Comparison of ENCODE assay signal across 8 cellular contexts in genomic region chr19:11639602-11640471, GRCh38. TPM values are rescaled to one million over a fixed set of nuclear protein-coding genes. Genes with fewer than 3 reads are reported as not detected.
A peak's percentile ranks its signal among the peaks of the same experiment; 100 is the strongest.
DNase-seq lines count a peak whose midpoint lies in the region; ATAC-seq, FAIRE-seq and TF ChIP-seq lines count a peak whose summit lies in the region.

No MANE protein-coding gene starts in this region.

- ATAC-seq in HG02840 (IDR thresholded peaks at IDR 0.05; ENCODE audit: low FRiP score, unreplicated experiment) (peak; percentile 94), aorta (ENCODE audit: low FRiP score) (peak; percentile 97)

- H3K27ac Mint-ChIP-seq in T-helper 2 cell treated with Interferon-gamma antibody and Interleukin-4, amounts not matched to agents 5 μg/mL and 100 μg/mL, for 36 hours, result no peak overlapping the region
- peak overlapping the region; percentile 89 for H3K27ac Mint-ChIP-seq in astrocyte (ENCODE audit: unreplicated experiment)

- peak; percentile 74 for FAIRE-seq in astrocyte (lab: Jason Lieb, UNC)

- peaks cover 2% of the 10 kb centered on the region for H3K4me1 Mint-ChIP-seq in T-helper 2 cell treated with Interferon-gamma antibody and Interleukin-4, amounts not matched to agents 5 μg/mL and 100 μg/mL, for 36 hours (ENCODE audit: low read depth)
- H3K4me1 Mint-ChIP-seq in astrocyte (ENCODE audit: low read depth, unreplicated experiment), result no peaks in the 10 kb centered on the region

- H3K27ac ChIP-seq in astrocyte (ENCODE audit: low read depth, low read length) (peak overlapping the region; percentile 52), rectal smooth muscle tissue (ENCODE audit: low read depth, low read length) (no peak overlapping the region), aorta (ENCODE audit: low read depth in 1 of 2, low read length in 2 of 2) (no peak overlapping the region)

- H3K9me3 ChIP-seq in astrocyte (ENCODE audit: insufficient read depth, low read depth, low read length) (no peaks in the 10 kb centered on the region), aorta (ENCODE audit: control insufficient read depth, low read length) (no peaks in the 10 kb centered on the region)

- no peak for TF ChIP-seq CTCF in astrocyte (IDR thresholded peaks at IDR 0.05; ENCODE audit: insufficient read depth, low read depth, low read length)

- H3K27me3 ChIP-seq in astrocyte (ENCODE audit: insufficient read depth, low read length) (no peaks in the 10 kb centered on the region), rectal smooth muscle tissue (ENCODE audit: control insufficient read depth, insufficient read depth, low read length) (no peaks in the 10 kb centered on the region), aorta (ENCODE audit: control insufficient read depth in 1 of 2, insufficient read depth in 2 of 2, low read length in 1 of 2) (no peaks in the 10 kb centered on the region)

- H3K36me3 ChIP-seq in astrocyte (ENCODE audit: insufficient read depth, low read length), result no peaks in the 10 kb centered on the region
- no peaks in the 10 kb centered on the region for H3K36me3 ChIP-seq in rectal smooth muscle tissue (ENCODE audit: control insufficient read depth, insufficient read depth, low read length)
- no peaks in the 10 kb centered on the region for H3K36me3 ChIP-seq in aorta (ENCODE audit: control insufficient read depth in 1 of 2, insufficient read depth in 2 of 2, low read length in 1 of 2)

- DNase-seq in NCI-H1436 treated with DMSO at 0.1 percent for 48 hours (lab: John Stamatoyannopoulos, UW), result peak; percentile 86
- peak; percentile 89 for DNase-seq in T-helper 2 cell treated with Interferon-gamma antibody and Interleukin-4, amounts not matched to agents 5 μg/mL and 100 μg/mL, for 36 hours (ENCODE audit: low spot score)
- DNase-seq in astrocyte (ENCODE audit: low read depth), result peak; percentile 81
- peak; percentile 98 for DNase-seq in hepatic stellate cell (ENCODE audit: low spot score)
- DNase-seq in aorta, result peak; percentile 97 to 98

- H3K9ac ChIP-seq in astrocyte (ENCODE audit: low read length) (peak overlapping the region; percentile 87), rectal smooth muscle tissue (ENCODE audit: low read length) (no peak overlapping the region)

- H3K27me3 Mint-ChIP-seq in T-helper 2 cell treated with Interferon-gamma antibody and Interleukin-4, amounts not matched to agents 5 μg/mL and 100 μg/mL, for 36 hours (ENCODE audit: low read depth), result no peaks in the 10 kb centered on the region
- no peaks in the 10 kb centered on the region for H3K27me3 Mint-ChIP-seq in astrocyte (ENCODE audit: low read depth, unreplicated experiment)

- peaks cover 3% of the 10 kb centered on the region for H3K79me2 ChIP-seq in astrocyte (ENCODE audit: insufficient read depth, low read length)

- H3K4me3 Mint-ChIP-seq in T-helper 2 cell treated with Interferon-gamma antibody and Interleukin-4, amounts not matched to agents 5 μg/mL and 100 μg/mL, for 36 hours, result peak overlapping the region; percentile 83
- peak overlapping the region; percentile 89 for H3K4me3 Mint-ChIP-seq in astrocyte (ENCODE audit: unreplicated experiment)

- no peaks in the 10 kb centered on the region for H4K20me1 ChIP-seq in astrocyte (ENCODE audit: insufficient read depth, low read length)

- H3K36me3 Mint-ChIP-seq in T-helper 2 cell treated with Interferon-gamma antibody and Interleukin-4, amounts not matched to agents 5 μg/mL and 100 μg/mL, for 36 hours (ENCODE audit: low read depth), result peaks cover 2% of the 10 kb centered on the region
- H3K36me3 Mint-ChIP-seq in astrocyte (ENCODE audit: low read depth, unreplicated experiment), result no peaks in the 10 kb centered on the region

- peak; percentile 40 for TF ChIP-seq POLR2A in GM10847 (IDR thresholded peaks at IDR 0.05; ENCODE audit: extremely low read depth, insufficient read length)

- 1% methylated on average over 54 to 55 of the region's 55 CpGs for WGBS in aorta, 2 donors

- peaks cover 5% of the 10 kb centered on the region for H3K9me3 Mint-ChIP-seq in T-helper 2 cell treated with Interferon-gamma antibody and Interleukin-4, amounts not matched to agents 5 μg/mL and 100 μg/mL, for 36 hours
- H3K9me3 Mint-ChIP-seq in astrocyte (ENCODE audit: unreplicated experiment), result no peaks in the 10 kb centered on the region

- H2AFZ ChIP-seq in astrocyte (ENCODE audit: low read depth, low read length), result peak overlapping the region; percentile 94

- peak overlapping the region; percentile 97 for H3K4me2 ChIP-seq in astrocyte (ENCODE audit: low read length)

- no peaks in the 10 kb centered on the region for H3K4me1 ChIP-seq in astrocyte (ENCODE audit: insufficient read depth, low read length)
- no peaks in the 10 kb centered on the region for H3K4me1 ChIP-seq in rectal smooth muscle tissue (ENCODE audit: control insufficient read depth, insufficient read depth, low read length)
- H3K4me1 ChIP-seq in aorta (ENCODE audit: control insufficient read depth in 1 of 2, insufficient read depth in 2 of 2, low read length in 2 of 2), result no peaks in the 10 kb centered on the region

- intact Hi-C loops in aorta (cut with DNase I), result no loop called here

- H3K4me3 ChIP-seq in astrocyte (ENCODE audit: insufficient read depth, low read depth, low read length) (peak overlapping the region; percentile 80), rectal smooth muscle tissue (ENCODE audit: low read length) (peak overlapping the region; percentile 76), aorta (ENCODE audit: low read length in 2 of 2) (peak overlapping the region; percentile 37 to 63)

RNA-seq across cellular contexts. Expression of gene ZNF627, which starts 42.6 kb away (rescaled TPM):
- 20.4 and 20.5 TPM in 2 replicates for total RNA-seq in astrocyte
- total RNA-seq in aorta, result 10 to 100 TPM in 1 of 2 donors, 1 to 10 TPM in 1; 7.1 to 12.2 TPM
- polyA plus RNA-seq in aorta, result 1 to 10 TPM; 2.5 to 5.6 TPM
